Comparison of ENCODE assay signal across 9 cellular contexts in the genomic region with DNA sequence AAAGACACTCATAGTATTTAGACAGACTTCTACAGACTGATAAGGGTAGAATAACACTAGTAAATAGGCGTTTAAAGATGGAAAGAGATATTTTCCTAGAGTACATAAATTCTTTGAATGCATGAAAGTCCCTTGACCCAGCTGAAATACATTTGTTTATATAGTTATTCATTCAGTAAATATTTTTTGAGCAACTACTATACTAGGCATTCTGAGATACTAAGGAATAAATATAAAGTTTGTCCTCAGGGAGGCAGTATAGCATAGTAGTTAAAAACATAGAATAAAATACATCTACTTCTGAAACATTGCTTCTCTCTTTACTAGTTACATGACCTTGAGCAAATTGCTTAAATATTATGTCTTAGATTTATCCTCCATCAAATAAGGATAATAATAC.
A peak's percentile ranks its signal among the peaks of the same experiment; 100 is the strongest.
DNase-seq lines count a peak whose midpoint lies in the region; ATAC-seq and TF ChIP-seq lines count a peak whose summit lies in the region.
"Had no signal": no experiment of that assay in that cellular context is flagged by ENCODE, and none has a peak within 500 bp of the region (broad histone marks: within the 10 kb centered on the region; RNA-seq: fewer than 3 reads in every experiment).

No MANE protein-coding gene starts in this region.

- H3K4me2 ChIP-seq in OCI-LY3 (ENCODE audit: low read length) = no peak overlapping the region

- TF ChIP-seq CTCF in OCI-LY3 (IDR thresholded peaks at IDR 0.05; ENCODE audit: low read depth, low read length) = peak; percentile 41

- in situ Hi-C loops in ACHN (cut with HindIII; ENCODE audit: low pct_ligation_motif_present, low pct_unique_long_range_greater_than_20kb, low sequenced_read_pairs) = no loop called here

- DNase-seq in ACHN (peak; percentile 32), fibroblast of the conjunctiva (ENCODE audit: low read depth) (peak; percentile 0)
- DNase-seq in stimulated activated CD4-positive, alpha-beta T cell treated with anti-CD3 and anti-CD28 coated beads, Interleukin-2, amount 100 ng/mL, for 48 hours = no peak
- DNase-seq in effector CD4-positive, alpha-beta T cell = no peak
- no peak for DNase-seq in activated naive CD4-positive, alpha-beta T cell treated with Interleukin-2 at 50 U/mL for 16 hours
- DNase-seq: posterior cingulate gyrus had no signal

- H3K4me1 ChIP-seq in OCI-LY3 (ENCODE audit: low read length) = no peaks in the 10 kb centered on the region

- no peaks in the 10 kb centered on the region for H3K27me3 ChIP-seq in OCI-LY3 (ENCODE audit: low read depth, low read length)

- H2AFZ ChIP-seq in OCI-LY3 (ENCODE audit: low read depth, low read length) = no peak overlapping the region

- ATAC-seq in GM18867 (IDR thresholded peaks at IDR 0.05; ENCODE audit: unreplicated experiment) (peak; percentile 65), GM21576 (IDR thresholded peaks at IDR 0.05; ENCODE audit: unreplicated experiment) (no peak)

- no peaks in the 10 kb centered on the region for H3K36me3 ChIP-seq in OCI-LY3 (replicated peaks; ENCODE audit: low read depth, low read length)

- H3K79me2 ChIP-seq in OCI-LY3 (ENCODE audit: low read length) = no peaks in the 10 kb centered on the region

- no peaks in the 10 kb centered on the region for H3K9me3 ChIP-seq in OCI-LY3 (ENCODE audit: insufficient read depth, low read length)

- H3K9ac ChIP-seq in OCI-LY3 (ENCODE audit: low read length) = no peak overlapping the region

- no peak overlapping the region for H3K4me3 ChIP-seq in OCI-LY3 (ENCODE audit: low read length)

- H3K27ac ChIP-seq in OCI-LY3 (ENCODE audit: low read length) = no peak overlapping the region

- H4K20me1 ChIP-seq in OCI-LY3 (ENCODE audit: insufficient read depth, low read length) = no peaks in the 10 kb centered on the region

Comparison
In these comparisons a context has a peak if more than half of its experiments do, and no peak if none do; other contexts are left out.
1. DNase-seq: peak in ACHN (single experiment) and fibroblast of the conjunctiva (single experiment); none in stimulated activated CD4-positive, alpha-beta T cell treated with anti-CD3 and anti-CD28 coated beads, Interleukin-2, amount 100 ng/mL, for 48 hours (0 of 2), effector CD4-positive, alpha-beta T cell (single experiment) and activated naive CD4-positive, alpha-beta T cell treated with Interleukin-2 at 50 U/mL for 16 hours (single experiment).